Comparison of ENCODE assay signal across 1 cellular context in genomic region chr16:85141491-85142128, GRCh38.
TF ChIP-seq lines count a peak whose summit lies in the region.

No MANE protein-coding gene starts in this region.

TF ChIP-seq in HepG2, 621 proteins besides CTCF, POLR2A, EP300 and RAD21 (continued from another document and continues in another):
- TF ChIP-seq DZIP1 (CRISPR knock-in tag; IDR thresholded peaks at IDR 0.05) (no peak), SP5 (CRISPR knock-in tag; IDR thresholded peaks at IDR 0.05; ENCODE audit: borderline replicate concordance, low read depth) (peak; percentile 49; the same call in 1 of the 2 replicates), ZNF839 (CRISPR knock-in tag; IDR thresholded peaks at IDR 0.05; ENCODE audit: borderline replicate concordance) (no peak; the same call in 1 of the 2 replicates), XRCC5 (optimal IDR thresholded peaks at IDR 0.05; ENCODE audit: low read length) (no peak), SRY (CRISPR knock-in tag; IDR thresholded peaks at IDR 0.05) (no peak), RFX1 (IDR thresholded peaks at IDR 0.05) (no peak), ARNTL (CRISPR knock-in tag; IDR thresholded peaks at IDR 0.05) (0 out of 2 replicates have a peak, but pooled peaks have one; percentile 9), ZNF609 (CRISPR knock-in tag; IDR thresholded peaks at IDR 0.05; ENCODE audit: borderline replicate concordance) (no peak), ZFP37 (CRISPR knock-in tag; IDR thresholded peaks at IDR 0.05; ENCODE audit: borderline replicate concordance) (0 out of 2 replicates have a peak, but pooled peaks have one; percentile 34), ZUFSP (CRISPR knock-in tag; IDR thresholded peaks at IDR 0.05; ENCODE audit: borderline replicate concordance) (no peak), TERF1 (CRISPR knock-in tag; IDR thresholded peaks at IDR 0.05) (no peak), TMF1 (CRISPR knock-in tag; IDR thresholded peaks at IDR 0.05; ENCODE audit: low read depth) (no peak), UBTF (CRISPR knock-in tag; IDR thresholded peaks at IDR 0.05) (0 out of 2 replicates have a peak, but pooled peaks have one; percentile 44), PBX2 (CRISPR knock-in tag; IDR thresholded peaks at IDR 0.05) (no peak), MZF1 (CRISPR knock-in tag; IDR thresholded peaks at IDR 0.05; ENCODE audit: borderline replicate concordance) (no peak), ZNF567 (CRISPR knock-in tag; IDR thresholded peaks at IDR 0.05; ENCODE audit: borderline replicate concordance) (peak; percentile 5; the same call in 1 of the 2 replicates), ZNF17 (CRISPR knock-in tag; IDR thresholded peaks at IDR 0.05) (no peak), ETV5 (CRISPR knock-in tag; IDR thresholded peaks at IDR 0.05; ENCODE audit: borderline replicate concordance) (0 out of 2 replicates have a peak, but pooled peaks have one; percentile 36), SMAD9 (CRISPR knock-in tag; IDR thresholded peaks at IDR 0.05) (no peak), JUNB (CRISPR knock-in tag; IDR thresholded peaks at IDR 0.05; ENCODE audit: borderline replicate concordance) (no peak), CENPBD1 (CRISPR knock-in tag; IDR thresholded peaks at IDR 0.05; ENCODE audit: borderline replicate concordance, low read depth) (no peak), SETDB1 (CRISPR knock-in tag; IDR thresholded peaks at IDR 0.05; ENCODE audit: borderline replicate concordance) (no peak), ZMAT5 (CRISPR knock-in tag; IDR thresholded peaks at IDR 0.05; ENCODE audit: borderline replicate concordance, low read depth) (no peak), TRIM24 (CRISPR knock-in tag; IDR thresholded peaks at IDR 0.05) (no peak), PRDM15 (CRISPR knock-in tag; IDR thresholded peaks at IDR 0.05) (no peak), CBX1 (IDR thresholded peaks at IDR 0.05; ENCODE audit: low read depth) (no peak), RNF219 (CRISPR knock-in tag; IDR thresholded peaks at IDR 0.05) (no peak), ZNF281 (CRISPR knock-in tag; IDR thresholded peaks at IDR 0.05; ENCODE audit: borderline replicate concordance) (no peak), TP53 (CRISPR knock-in tag; conservative IDR thresholded peaks at IDR 0.05) (no peak)
